ENCODE assay signal across 30 cellular contexts in the genomic region with DNA sequence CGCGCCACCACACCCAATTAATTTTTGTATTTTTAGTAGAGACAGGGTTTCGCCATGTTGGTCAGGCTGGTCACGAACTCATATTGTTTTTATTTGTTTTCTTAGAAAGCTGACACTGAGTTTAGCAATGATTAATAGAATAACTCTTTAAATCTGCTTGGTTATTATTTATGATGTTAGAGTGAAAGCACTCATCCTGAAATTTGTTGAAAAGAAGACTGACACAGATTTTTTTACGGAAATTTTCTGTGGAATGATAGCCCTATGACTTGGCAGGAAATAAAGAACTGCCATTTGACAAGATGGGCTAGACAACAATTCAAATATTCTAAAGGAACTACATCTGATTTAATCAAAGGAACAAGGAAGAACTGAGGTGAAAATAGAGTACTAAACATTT.
"Had no signal": no experiment of that assay in that cellular context is flagged by ENCODE, and none has a peak within 500 bp of the region (broad histone marks: within the 10 kb centered on the region; RNA-seq: fewer than 3 reads in every experiment).

No MANE protein-coding gene starts in this region.

- H3K36me3 ChIP-seq: ascending aorta, breast epithelium, MG63 had no signal

- H3K9me3 Mint-ChIP-seq: activated CD4-positive, alpha-beta T cell treated with anti-CD3 and anti-CD28 coated beads, Interleukin-2, amount 10 ng/mL, durations not matched to agents 24 days and 14 days; activated CD8-positive, alpha-beta T cell treated with anti-CD3 and anti-CD28 coated beads for 36 hours; activated naive CD4-positive, alpha-beta T cell treated with anti-CD3 and anti-CD28 coated beads, Interleukin-2, amount 50 U/mL, for 24 hours; activated T-cell treated with anti-CD3 and anti-CD28 coated beads, Interleukin-2, amount 50 U/mL, for 24 hours; activated T-helper 2 cell treated with anti-CD3 and anti-CD28 coated beads, Interferon-gamma antibody, Interleukin-2, Interleukin-4, amounts not matched to agents 10 μg/mL and 5 μg/mL and 100 μg/mL, durations not matched to agents 14 hours and 24 hours and 36 hours had no signal

- H3K27me3 ChIP-seq: ascending aorta, breast epithelium, MG63 had no signal

- H3K27ac ChIP-seq: ascending aorta, breast epithelium, PC-9, RWPE1 had no signal

- H3K27me3 Mint-ChIP-seq: activated naive CD4-positive, alpha-beta T cell treated with anti-CD3 and anti-CD28 coated beads, Interleukin-2, amount 50 U/mL, for 24 hours had no signal

- ATAC-seq: activated CD8-positive, alpha-beta T cell treated with anti-CD3 and anti-CD28 coated beads for 36 hours; Right ventricle myocardium inferior had no signal

- DNase-seq: activated CD4-positive, alpha-beta T cell treated with anti-CD3 and anti-CD28 coated beads, Interleukin-2, amount 10 ng/mL, durations not matched to agents 24 days and 14 days; activated CD4-positive, alpha-beta T cell treated with anti-CD3 and anti-CD28 coated beads, Interleukin-2, amount 50 U/mL, for 4 hours; activated CD8-positive, alpha-beta T cell treated with anti-CD3 and anti-CD28 coated beads for 36 hours; activated gamma-delta T cell; activated naive CD4-positive, alpha-beta T cell treated with Interleukin-2 at 50 U/mL for 16 hours; activated naive CD8-positive, alpha-beta T cell treated with anti-CD3 and anti-CD28 coated beads, Interleukin-2, amount 10 ng/mL, durations not matched to agents 7 days and 5 days; activated T-cell treated with anti-CD3 and anti-CD28 coated beads, Interleukin-2, amount 50 U/mL, for 24 hours; amygdala; cerebellar nuclear complex; Kasumi-1; KG1; MG63; NCI-H1048; NCI-H1105 treated with DMSO at 0.1 percent for 48 hours; NCI-H1436; NCI-H1694; NCI-H1930; NCI-H2081 treated with DMSO at 0.1 percent for 48 hours; NCI-H226; NCI-H446 treated with DMSO at 0.1 percent for 48 hours; NCI-H524 treated with DMSO at 0.1 percent for 48 hours; PC-9; SIG-M5; T1000 had no signal

- H3K27ac Mint-ChIP-seq: activated CD4-positive, alpha-beta T cell treated with anti-CD3 and anti-CD28 coated beads, Interleukin-2, amount 10 ng/mL, durations not matched to agents 24 days and 14 days; activated CD8-positive, alpha-beta T cell treated with anti-CD3 and anti-CD28 coated beads for 36 hours; activated naive CD4-positive, alpha-beta T cell treated with anti-CD3 and anti-CD28 coated beads, Interleukin-2, amount 50 U/mL, for 24 hours; activated naive CD8-positive, alpha-beta T cell treated with anti-CD3 and anti-CD28 coated beads, Interleukin-2, amount 10 ng/mL, durations not matched to agents 7 days and 5 days; activated T-cell treated with anti-CD3 and anti-CD28 coated beads, Interleukin-2, amount 50 U/mL, for 24 hours; activated T-helper 2 cell treated with anti-CD3 and anti-CD28 coated beads, Interferon-gamma antibody, Interleukin-2, Interleukin-4, amounts not matched to agents 10 μg/mL and 5 μg/mL and 100 μg/mL, durations not matched to agents 14 hours and 24 hours and 36 hours had no signal

- H3K4me3 Mint-ChIP-seq: activated CD4-positive, alpha-beta T cell treated with anti-CD3 and anti-CD28 coated beads, Interleukin-2, amount 10 ng/mL, durations not matched to agents 24 days and 14 days; activated CD8-positive, alpha-beta T cell treated with anti-CD3 and anti-CD28 coated beads for 36 hours; activated naive CD4-positive, alpha-beta T cell treated with anti-CD3 and anti-CD28 coated beads, Interleukin-2, amount 50 U/mL, for 24 hours; activated naive CD8-positive, alpha-beta T cell treated with anti-CD3 and anti-CD28 coated beads, Interleukin-2, amount 10 ng/mL, durations not matched to agents 7 days and 5 days; activated T-cell treated with anti-CD3 and anti-CD28 coated beads, Interleukin-2, amount 50 U/mL, for 24 hours had no signal

- H3K4me2 ChIP-seq: PC-9 had no signal

- H3K9me3 ChIP-seq: ascending aorta, breast epithelium, MG63 had no signal

- H2AFZ ChIP-seq: PC-9 had no signal

- H3K36me3 Mint-ChIP-seq: activated naive CD4-positive, alpha-beta T cell treated with anti-CD3 and anti-CD28 coated beads, Interleukin-2, amount 50 U/mL, for 24 hours had no signal

- H3K4me3 ChIP-seq: ascending aorta, breast epithelium, MG63, PC-9 had no signal
